2 cellular contexts compared by ENCODE assay signal in genomic region chr21:31671146-31671716, GRCh38.
TF ChIP-seq lines count a peak whose summit lies in the region.

No MANE protein-coding gene starts in this region.

TF ChIP-seq in IMR-90, 13 proteins besides CTCF, POLR2A, EP300 and RAD21 (continued from another document):
- TF ChIP-seq NFE2L2 (IDR thresholded peaks at IDR 0.05; ENCODE audit: low read depth, low read length) (no peak), USF2 (IDR thresholded peaks at IDR 0.05; ENCODE audit: low read depth, low read length) (no peak), BHLHE40 (IDR thresholded peaks at IDR 0.05; ENCODE audit: low read depth, low read length) (no peak)

TF ChIP-seq in WTC11, 78 proteins besides CTCF, POLR2A, EP300 and RAD21 (continued from another document):
- TF ChIP-seq ZMAT4 (CRISPR knock-in tag; IDR thresholded peaks at IDR 0.05) (no peak), ZBTB43 (CRISPR knock-in tag; IDR thresholded peaks at IDR 0.05) (no peak), MYBL2 (CRISPR knock-in tag; IDR thresholded peaks at IDR 0.05) (no peak), ELF4 (CRISPR knock-in tag; IDR thresholded peaks at IDR 0.05; ENCODE audit: low read depth) (no peak), AR (CRISPR knock-in tag; IDR thresholded peaks at IDR 0.05) (no peak), ZNF281 (CRISPR knock-in tag; IDR thresholded peaks at IDR 0.05) (no peak), ZNF121 (CRISPR knock-in tag; IDR thresholded peaks at IDR 0.05) (no peak), TEAD4 (CRISPR knock-in tag; IDR thresholded peaks at IDR 0.05) (no peak), SP1 (CRISPR knock-in tag; conservative IDR thresholded peaks at IDR 0.05) (no peak), STAT6 (CRISPR knock-in tag; conservative IDR thresholded peaks at IDR 0.05; ENCODE audit: low read depth) (no peak), GRHL2 (CRISPR knock-in tag; IDR thresholded peaks at IDR 0.05; ENCODE audit: insufficient replicate concordance, severe bottlenecking) (no peak), HMGA2 (CRISPR knock-in tag; IDR thresholded peaks at IDR 0.05) (no peak), CREB1 (CRISPR knock-in tag; IDR thresholded peaks at IDR 0.05) (no peak), ATF3 (CRISPR knock-in tag; conservative IDR thresholded peaks at IDR 0.05) (no peak), E2F1 (CRISPR knock-in tag; IDR thresholded peaks at IDR 0.05) (no peak)
